11 cellular contexts compared by ENCODE assay signal in the genomic region with DNA sequence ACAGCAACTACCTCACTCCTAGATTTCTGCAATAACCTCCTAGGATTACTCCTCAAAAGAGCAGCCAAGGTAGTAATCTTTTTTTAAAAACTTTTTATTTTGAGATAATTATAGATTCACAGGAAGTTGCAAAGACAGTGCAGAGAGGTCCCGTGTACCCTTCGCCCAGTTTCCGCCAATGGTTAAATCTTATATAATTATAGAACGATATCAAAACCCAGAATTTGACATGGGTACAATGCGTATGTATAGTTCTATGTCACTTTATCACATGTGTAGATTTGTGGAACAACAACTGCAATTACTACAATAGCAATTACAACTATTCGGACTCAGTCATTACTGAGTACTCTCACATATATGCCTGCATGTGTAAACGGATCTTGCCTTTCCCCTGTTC.
A peak's percentile ranks its signal among the peaks of the same experiment; 100 is the strongest.
DNase-seq lines count a peak whose midpoint lies in the region; ATAC-seq, FAIRE-seq and TF ChIP-seq lines count a peak whose summit lies in the region.
"Had no signal": no experiment of that assay in that cellular context is flagged by ENCODE, and none has a peak within 500 bp of the region (broad histone marks: within the 10 kb centered on the region; RNA-seq: fewer than 3 reads in every experiment).

No MANE protein-coding gene starts in this region.

- no peak overlapping the region for H3K4me3 ChIP-seq in BLaER1 treated with 17β-estradiol and CSF1 and Interleukin-3, amounts not matched to agents 10 nM and 100 nM
- H3K4me3 ChIP-seq: cardiac muscle cell had no signal

- peak overlapping the region in 3 of 11 experiments; percentile 12 to 71 (median 49); a peak in 4 of 22 replicates for H3K27ac ChIP-seq in BLaER1 treated with 17β-estradiol and CSF1 and Interleukin-3, amounts not matched to agents 10 nM and 100 nM

- ATAC-seq in activated T-helper 17 cell treated with anti-CD3 and anti-CD28 coated beads, Interleukin-2, amount 50 U/mL, for 72 hours (replicated peaks), result no peak
- peak; percentile 3 to 51 for ATAC-seq in naive thymus-derived CD8-positive, alpha-beta T cell
- no peak for ATAC-seq in GM18870 (IDR thresholded peaks at IDR 0.05; ENCODE audit: unreplicated experiment)

- POLR2A ChIA-PET in naive thymus-derived CD8-positive, alpha-beta T cell (lab: Charles Lee), result interaction anchor here (0.7 to 1.0 kb wide), 3 partner anchors 101 to 166 kb away, joined by 3 to 6 read pairs (median 3); a partner anchor contains a TSS

- H3K9me3 Mint-ChIP-seq in activated T-helper 17 cell treated with anti-CD3 and anti-CD28 coated beads, Interleukin-2, amount 50 U/mL, for 72 hours, result peaks cover 6% of the 10 kb centered on the region
- H3K9me3 Mint-ChIP-seq in naive thymus-derived CD8-positive, alpha-beta T cell, result peaks cover 0 to 6% (median 0%) of the 10 kb centered on the region in 9 donors

- H3K36me3 Mint-ChIP-seq in activated T-helper 17 cell treated with anti-CD3 and anti-CD28 coated beads, Interleukin-2, amount 50 U/mL, for 72 hours (ENCODE audit: low read depth), result peaks cover 35% of the 10 kb centered on the region
- peaks cover 8 to 11% (median 9%) of the 10 kb centered on the region in 3 donors for H3K36me3 Mint-ChIP-seq in naive thymus-derived CD8-positive, alpha-beta T cell

- H3K36me3 ChIP-seq in BLaER1 treated with 17β-estradiol and CSF1 and Interleukin-3, amounts not matched to agents 10 nM and 100 nM, result peaks cover 0 to 48% (median 26%) of the 10 kb centered on the region in 11 experiments; a peak in 18 of 22 replicates
- H3K36me3 ChIP-seq: cardiac muscle cell had no signal

- H3K4me1 Mint-ChIP-seq in activated T-helper 17 cell treated with anti-CD3 and anti-CD28 coated beads, Interleukin-2, amount 50 U/mL, for 72 hours, result peaks cover 57% of the 10 kb centered on the region
- H3K4me1 Mint-ChIP-seq in naive thymus-derived CD8-positive, alpha-beta T cell, result peaks cover 42 to 72% (median 66%) of the 10 kb centered on the region in 4 donors

- peak overlapping the region in 7 of 11 experiments; percentile 0 to 69 (median 31); a peak in 10 of 22 replicates for H3K4me2 ChIP-seq in BLaER1 treated with 17β-estradiol and CSF1 and Interleukin-3, amounts not matched to agents 10 nM and 100 nM

- H3K9me3 ChIP-seq in BLaER1 treated with 17β-estradiol and CSF1 and Interleukin-3, amounts not matched to agents 10 nM and 100 nM (replicated peaks in 1 of 11), result peaks cover 0 to 3% (median 0%) of the 10 kb centered on the region in 11 experiments; a peak in 1 of 22 replicates

- peak overlapping the region; percentile 93 for H3K27ac Mint-ChIP-seq in activated T-helper 17 cell treated with anti-CD3 and anti-CD28 coated beads, Interleukin-2, amount 50 U/mL, for 72 hours
- H3K27ac Mint-ChIP-seq in naive thymus-derived CD8-positive, alpha-beta T cell, result peak overlapping the region; percentile 90 to 99 (median 97)

- FAIRE-seq in GM12891 (lab: Jason Lieb, UNC), result peak; percentile 73

- DNase-seq in GM12891 (ENCODE audit: insufficient read length, low spot score) (no peak), HK-2 (ENCODE audit: unreplicated experiment) (no peak), AG20443 (ENCODE audit: low spot score) (no peak)
- peak in 3 of 10 donors; percentile 24 to 53 (median 49) for DNase-seq in naive thymus-derived CD8-positive, alpha-beta T cell
- DNase-seq in stimulated activated naive CD4-positive, alpha-beta T cell treated with Interleukin-2 at 50 U/mL for 16 hours (lab: John Stamatoyannopoulos, UW), result no peak
- DNase-seq: hypothalamus, NCI-H446 treated with DMSO at 0.1 percent for 48 hours had no signal

- H3K4me1 ChIP-seq in BLaER1 treated with 17β-estradiol and CSF1 and Interleukin-3, amounts not matched to agents 10 nM and 100 nM, result peaks cover 48 to 56% (median 49%) of the 10 kb centered on the region in 10 experiments

- peak overlapping the region; percentile 91 for H3K4me3 Mint-ChIP-seq in activated T-helper 17 cell treated with anti-CD3 and anti-CD28 coated beads, Interleukin-2, amount 50 U/mL, for 72 hours
- peak overlapping the region; percentile 58 to 85 (median 74) for H3K4me3 Mint-ChIP-seq in naive thymus-derived CD8-positive, alpha-beta T cell

- H3K9ac ChIP-seq in BLaER1 treated with 17β-estradiol and CSF1 and Interleukin-3, amounts not matched to agents 10 nM and 100 nM, result no peak overlapping the region

- no peaks in the 10 kb centered on the region for H3K27me3 ChIP-seq in BLaER1 treated with 17β-estradiol and CSF1 and Interleukin-3, amounts not matched to agents 10 nM and 100 nM
- H3K27me3 ChIP-seq: cardiac muscle cell had no signal

- H4K20me1 ChIP-seq in BLaER1 treated with 17β-estradiol and CSF1 and Interleukin-3, amounts not matched to agents 10 nM and 100 nM, result peaks cover 0 to 30% (median 0%) of the 10 kb centered on the region in 11 experiments; a peak in 9 of 22 replicates

- TF ChIP-seq POLR2A in GM12891 (IDR thresholded peaks at IDR 0.05; ENCODE audit: low read depth, low read length), result no peak

- H3K27me3 Mint-ChIP-seq in activated T-helper 17 cell treated with anti-CD3 and anti-CD28 coated beads, Interleukin-2, amount 50 U/mL, for 72 hours, result no peaks in the 10 kb centered on the region
- no peaks in the 10 kb centered on the region for H3K27me3 Mint-ChIP-seq in naive thymus-derived CD8-positive, alpha-beta T cell

TF ChIP-seq in GM12891, 5 proteins besides CTCF, POLR2A, EP300 and RAD21:
- TF ChIP-seq SPI1 (IDR thresholded peaks at IDR 0.05; ENCODE audit: low read depth, low read length) (no peak), POLR2AphosphoS5 (IDR thresholded peaks at IDR 0.05; ENCODE audit: low read depth, low read length) (no peak), POU2F2 (IDR thresholded peaks at IDR 0.05; ENCODE audit: low read depth, low read length) (no peak), PAX5 (IDR thresholded peaks at IDR 0.05; ENCODE audit: insufficient read depth, low read length, severe bottlenecking) (no peak)

Comparison
In these comparisons a context has a peak if more than half of its experiments do, and no peak if none do; other contexts are left out.
1. ATAC-seq: peak in naive thymus-derived CD8-positive, alpha-beta T cell (2 of 2); none in activated T-helper 17 cell treated with anti-CD3 and anti-CD28 coated beads, Interleukin-2, amount 50 U/mL, for 72 hours (single experiment) and GM18870 (single experiment).